8 cellular contexts compared by ENCODE assay signal in genomic region chr14:61388173-61388975, GRCh38.
DNase-seq lines count a peak whose midpoint lies in the region; ATAC-seq and TF ChIP-seq lines count a peak whose summit lies in the region.

No MANE protein-coding gene starts in this region.

- POLR2A ChIA-PET in CD8-positive, alpha-beta T cell (lab: Charles Lee): interaction anchor here (0.7 to 4.1 kb wide), 16 partner anchors 9 to 66 kb away, joined by 3 to 25 read pairs (median 4); no protein-coding TSS in a partner anchor
- POLR2A ChIA-PET in SK-N-SH (lab: Yijun Ruan, JAX): no interaction called here

- no peaks in the 10 kb centered on the region for H3K9me3 Mint-ChIP-seq in CD8-positive, alpha-beta T cell

- no peak for TF ChIP-seq CTCF in CD8-positive, alpha-beta T cell (IDR thresholded peaks at IDR 0.05)
- TF ChIP-seq CTCF in SK-N-SH (IDR thresholded peaks at IDR 0.05) (no peak), esophagus squamous epithelium (IDR thresholded peaks at IDR 0.05) (no peak)

- no peaks in the 10 kb centered on the region for H3K9me2 ChIP-seq in SK-N-SH

- H3K4me3 ChIP-seq in CD8-positive, alpha-beta T cell (ENCODE audit: low read depth, low read length): peak overlapping the region; percentile 46
- H3K4me3 ChIP-seq in SK-N-SH (ENCODE audit: low read depth in 2 of 2, low read length in 1 of 2): no peak overlapping the region
- H3K4me3 ChIP-seq in esophagus squamous epithelium: peak overlapping the region in 1 of 4 donors; percentile 19

- H3K4me3 Mint-ChIP-seq in CD8-positive, alpha-beta T cell: no peak overlapping the region

- no peaks in the 10 kb centered on the region for H3K27me3 ChIP-seq in CD8-positive, alpha-beta T cell (ENCODE audit: insufficient read depth, low read length)
- H3K27me3 ChIP-seq in SK-N-SH (ENCODE audit: insufficient read depth) (no peaks in the 10 kb centered on the region), esophagus squamous epithelium (no peaks in the 10 kb centered on the region)

- peak; percentile 69 for ATAC-seq in CD8-positive, alpha-beta T cell
- ATAC-seq in GM19035 (IDR thresholded peaks at IDR 0.05; ENCODE audit: unreplicated experiment) (peak; percentile 83), HG03342 (IDR thresholded peaks at IDR 0.05; ENCODE audit: unreplicated experiment) (peak; percentile 53)

- H3F3A ChIP-seq in SK-N-SH (replicated peaks; ENCODE audit: insufficient read depth): no peaks in the 10 kb centered on the region

- H3K36me3 ChIP-seq in CD8-positive, alpha-beta T cell (ENCODE audit: insufficient read depth, low read length): peaks cover 8% of the 10 kb centered on the region
- H3K36me3 ChIP-seq in SK-N-SH (replicated peaks in 1 of 2; ENCODE audit: control insufficient read depth in 1 of 2, insufficient read depth in 2 of 2, low read length in 1 of 2): no peaks in the 10 kb centered on the region
- H3K36me3 ChIP-seq in esophagus squamous epithelium: no peaks in the 10 kb centered on the region

- TF ChIP-seq RAD21 in SK-N-SH (IDR thresholded peaks at IDR 0.05; ENCODE audit: low read length): no peak

- H4K20me1 ChIP-seq in SK-N-SH (ENCODE audit: insufficient read depth): no peaks in the 10 kb centered on the region

- intact Hi-C loops in CD8-positive, alpha-beta T cell (cut with DNase I, micrococcal nuclease): loop anchor here in 1 of 2 experiments (5.0 kb wide), 1 partner anchor 34 kb away; no protein-coding TSS in a partner anchor
- intact Hi-C loops in esophagus squamous epithelium (cut with DNase I): no loop called here

- peaks cover 98% of the 10 kb centered on the region for H3K4me1 ChIP-seq in CD8-positive, alpha-beta T cell (ENCODE audit: insufficient read depth, low read length)
- H3K4me1 ChIP-seq in SK-N-SH (ENCODE audit: control insufficient read depth in 1 of 2, insufficient read depth in 2 of 2, low read depth in 1 of 2, low read length in 1 of 2): peaks cover 0 to 12% of the 10 kb centered on the region in 2 experiments; a peak in 1 of 4 replicates
- peaks cover 7 to 83% (median 26%) of the 10 kb centered on the region in 3 donors for H3K4me1 ChIP-seq in esophagus squamous epithelium

- H3K79me2 ChIP-seq in SK-N-SH (ENCODE audit: insufficient read depth): no peaks in the 10 kb centered on the region

- WGBS in SK-N-SH (ENCODE audit: low lambda C conversion rate): 94% methylated on average over 7 of the region's 7 CpGs
- WGBS in esophagus squamous epithelium, 2 donors: 19 to 40% methylated on average over 7 of the region's 7 CpGs

- peak in 2 of 7 experiments; percentile 43 for DNase-seq in CD8-positive, alpha-beta T cell
- no peak for DNase-seq in SK-N-SH
- no peak for DNase-seq in esophagus squamous epithelium (lab: John Stamatoyannopoulos, UW)
- DNase-seq in stimulated activated CD8-positive, alpha-beta memory T cell treated with anti-CD3 and anti-CD28 coated beads, Interleukin-4, amount 100 ng/mL, for 48 hours: peak; percentile 57
- no peak for DNase-seq in AG08396 (ENCODE audit: low spot score)
- DNase-seq in inferior parietal cortex (ENCODE audit: extremely low spot score): no peak

- H3K27ac Mint-ChIP-seq in CD8-positive, alpha-beta T cell: no peak overlapping the region

- no peaks in the 10 kb centered on the region for H3K27me3 Mint-ChIP-seq in CD8-positive, alpha-beta T cell (ENCODE audit: low read depth)

- peak overlapping the region; percentile 53 for H3K27ac ChIP-seq in CD8-positive, alpha-beta T cell (ENCODE audit: low read depth, low read length)
- H3K27ac ChIP-seq in SK-N-SH (ENCODE audit: low read depth in 2 of 2, low read length in 1 of 2) (peak overlapping the region in 1 of 2 experiments; percentile 50; a peak in 2 of 4 replicates), esophagus squamous epithelium (peak overlapping the region; percentile 79 to 89 (median 86))

- peak overlapping the region; percentile 48; the same call in 1 of the 2 replicates for H2AFZ ChIP-seq in SK-N-SH (ENCODE audit: low read depth)

- H3K36me3 Mint-ChIP-seq in CD8-positive, alpha-beta T cell: peaks cover 27% of the 10 kb centered on the region

- no peaks in the 10 kb centered on the region for H3K4me1 Mint-ChIP-seq in CD8-positive, alpha-beta T cell (ENCODE audit: low read depth)

- CTCF ChIA-PET in CD8-positive, alpha-beta T cell (lab: Charles Lee): interaction anchor here (0.9 to 2.1 kb wide), 8 partner anchors 12 to 449 kb away, joined by 3 to 5 read pairs (median 3); no protein-coding TSS in a partner anchor
- CTCF ChIA-PET in SK-N-SH (lab: Yijun Ruan, JAX): no interaction called here

- TF ChIP-seq POLR2A in esophagus squamous epithelium (IDR thresholded peaks at IDR 0.05): no peak

- H3K4me2 ChIP-seq in SK-N-SH: no peak overlapping the region

- no peak overlapping the region for H3K9ac ChIP-seq in SK-N-SH

- no peaks in the 10 kb centered on the region for H3K9me3 ChIP-seq in CD8-positive, alpha-beta T cell (ENCODE audit: low read length)
- no peaks in the 10 kb centered on the region for H3K9me3 ChIP-seq in SK-N-SH
- H3K9me3 ChIP-seq in esophagus squamous epithelium: no peaks in the 10 kb centered on the region

- TF ChIP-seq EP300 in SK-N-SH (IDR thresholded peaks at IDR 0.05; ENCODE audit: borderline replicate concordance in 1 of 2, low read depth in 1 of 2, low read length in 1 of 2): no peak

TF ChIP-seq in SK-N-SH, 30 proteins besides CTCF, POLR2A, EP300 and RAD21:
- TF ChIP-seq RFX5 (IDR thresholded peaks at IDR 0.05; ENCODE audit: low read length) (no peak), RXRA (IDR thresholded peaks at IDR 0.05; ENCODE audit: borderline replicate concordance, low read depth) (no peak), TEAD4 (IDR thresholded peaks at IDR 0.05; ENCODE audit: borderline replicate concordance, insufficient read depth) (no peak), ZBTB33 (IDR thresholded peaks at IDR 0.05; ENCODE audit: borderline replicate concordance, low read depth) (no peak), FOSL2 (IDR thresholded peaks at IDR 0.05; ENCODE audit: borderline replicate concordance, low read depth) (no peak), TAF1 (IDR thresholded peaks at IDR 0.05; ENCODE audit: borderline replicate concordance, low read depth, low read length) (no peak), EZH2phosphoT487 (IDR thresholded peaks at IDR 0.05; ENCODE audit: borderline replicate concordance, low read depth) (no peak)
